Comparison of ENCODE assay signal across 16 cellular contexts in the genomic region with DNA sequence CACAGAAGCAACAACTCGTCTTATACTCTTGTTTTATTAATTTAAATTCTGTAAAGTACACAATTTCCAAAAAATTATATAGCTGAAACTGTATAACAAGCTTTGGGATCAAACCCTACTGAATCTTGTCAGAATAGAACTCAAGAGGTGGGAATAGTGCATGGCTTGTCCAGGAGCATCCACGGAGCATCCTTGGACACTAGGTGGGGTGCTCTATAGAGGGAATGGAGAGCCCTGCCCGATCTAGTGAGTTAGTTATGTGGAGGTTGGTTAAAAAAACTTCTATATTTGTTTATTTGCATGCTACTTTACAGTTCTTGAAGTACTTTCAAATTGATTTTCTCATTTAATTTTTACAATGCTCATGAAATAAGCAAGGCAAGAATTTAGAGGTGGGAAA. TPM values are rescaled to one million over a fixed set of nuclear protein-coding genes. Genes with fewer than 3 reads are reported as not detected.
"Had no signal": no experiment of that assay in that cellular context is flagged by ENCODE, and none has a peak within 500 bp of the region (broad histone marks: within the 10 kb centered on the region; RNA-seq: fewer than 3 reads in every experiment).

No MANE protein-coding gene starts in this region.

- H3K4me1 ChIP-seq: colonic mucosa, gastroesophageal sphincter, left lung, prostate gland, uterus had no signal

- H3K27me3 ChIP-seq: colonic mucosa, gastroesophageal sphincter, heart right ventricle, left lung, tibial nerve, uterus had no signal

- H3K9me3 ChIP-seq: colonic mucosa, gastroesophageal sphincter, heart right ventricle, left lung, prostate gland, tibial nerve, uterus had no signal

- H3K27ac ChIP-seq: colonic mucosa, gastroesophageal sphincter, heart right ventricle, left lung, prostate gland, tibial nerve, uterus had no signal

- H3K36me3 ChIP-seq: colonic mucosa, gastroesophageal sphincter, heart right ventricle, left lung, prostate gland, tibial nerve, uterus had no signal

- H3K4me3 ChIP-seq: colonic mucosa, gastroesophageal sphincter, heart right ventricle, left lung, prostate gland, tibial nerve, uterus had no signal

- DNase-seq: activated CD4-positive, alpha-beta memory T cell treated with anti-CD3 and anti-CD28 coated beads, Interleukin-2, amount 10 ng/mL, durations not matched to agents 7 days and 5 days; activated CD4-positive, alpha-beta T cell treated with anti-CD3 and anti-CD28 coated beads for 36 hours; activated CD8-positive, alpha-beta memory T cell treated with anti-CD3 and anti-CD28 coated beads, Interleukin-2, amount 10 ng/mL, durations not matched to agents 7 days and 5 days; amniotic stem cell; caudate nucleus; colonic mucosa; heart right ventricle; left lung; mammary epithelial cell; naive B cell; right cardiac atrium; T-helper 2 cell; uterus had no signal

RNA-seq across cellular contexts. Expression of a gene that starts 28.3 kb away (rescaled TPM):
- total RNA-seq: activated CD8-positive, alpha-beta memory T cell treated with anti-CD3 and anti-CD28 coated beads, Interleukin-2, amount 10 ng/mL, durations not matched to agents 7 days and 5 days had no signal
